ENCODE assay signal across 1 cellular context in the genomic region with DNA sequence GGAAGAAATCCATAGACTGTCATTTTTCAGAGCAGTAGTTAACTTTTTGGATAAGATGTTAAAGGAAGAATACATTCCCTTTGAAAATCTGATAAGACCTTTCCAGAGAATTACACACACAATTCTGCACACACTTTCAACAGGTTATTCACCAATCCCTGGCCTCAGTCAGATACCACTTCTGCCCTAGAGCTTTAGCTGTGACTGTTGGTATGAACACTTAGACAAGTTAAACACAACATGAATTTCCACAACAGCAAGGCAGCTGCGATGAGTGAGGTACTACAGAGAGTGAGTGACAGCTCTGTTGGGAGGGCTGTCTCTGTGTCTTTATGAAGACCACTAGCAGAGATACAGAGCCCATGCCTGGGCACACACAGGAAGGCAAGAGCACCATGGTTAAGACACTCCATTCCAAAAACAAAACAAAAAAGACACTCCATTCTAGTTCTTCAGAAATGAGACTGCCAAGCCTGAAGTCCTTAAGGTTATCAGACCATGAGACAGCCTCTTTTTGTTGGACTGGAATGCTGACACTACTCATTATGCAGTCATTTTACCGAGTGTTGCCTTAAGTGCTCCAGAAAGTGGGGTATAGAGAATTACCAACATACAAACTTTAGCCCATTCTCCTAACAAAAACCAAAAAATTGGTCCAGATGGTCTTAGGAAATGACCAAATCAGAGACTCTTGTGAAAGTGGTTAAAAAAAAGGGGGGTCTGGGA.
TF ChIP-seq lines count a peak whose summit lies in the region.

No MANE protein-coding gene starts in this region.

TF ChIP-seq in H1, 55 proteins besides CTCF, POLR2A, EP300 and RAD21:
- TF ChIP-seq JUN (IDR thresholded peaks at IDR 0.05; ENCODE audit: low read depth, low read length): no peak
- TF ChIP-seq CEBPB (IDR thresholded peaks at IDR 0.05; ENCODE audit: low read depth, low read length): no peak
- no peak for TF ChIP-seq GTF2F1 (IDR thresholded peaks at IDR 0.05; ENCODE audit: borderline replicate concordance, low read depth, low read length)
- no peak for TF ChIP-seq TAF1 (IDR thresholded peaks at IDR 0.05; ENCODE audit: low read depth, low read length)
- TF ChIP-seq SIX5 (IDR thresholded peaks at IDR 0.05; ENCODE audit: low read depth, low read length): no peak
- no peak for TF ChIP-seq SIRT6 (IDR thresholded peaks at IDR 0.05; ENCODE audit: low read length)
- TF ChIP-seq MAFK (IDR thresholded peaks at IDR 0.05; ENCODE audit: low read depth, low read length): no peak
- TF ChIP-seq POU5F1 (IDR thresholded peaks at IDR 0.05; ENCODE audit: low read depth, low read length): no peak
- TF ChIP-seq CBX8 (IDR thresholded peaks at IDR 0.05; ENCODE audit: borderline replicate concordance, low read depth, low read length): no peak
- TF ChIP-seq KDM1A (IDR thresholded peaks at IDR 0.05; ENCODE audit: borderline replicate concordance, low read length): no peak
